ENCODE assay signal across 8 cellular contexts in the genomic region with DNA sequence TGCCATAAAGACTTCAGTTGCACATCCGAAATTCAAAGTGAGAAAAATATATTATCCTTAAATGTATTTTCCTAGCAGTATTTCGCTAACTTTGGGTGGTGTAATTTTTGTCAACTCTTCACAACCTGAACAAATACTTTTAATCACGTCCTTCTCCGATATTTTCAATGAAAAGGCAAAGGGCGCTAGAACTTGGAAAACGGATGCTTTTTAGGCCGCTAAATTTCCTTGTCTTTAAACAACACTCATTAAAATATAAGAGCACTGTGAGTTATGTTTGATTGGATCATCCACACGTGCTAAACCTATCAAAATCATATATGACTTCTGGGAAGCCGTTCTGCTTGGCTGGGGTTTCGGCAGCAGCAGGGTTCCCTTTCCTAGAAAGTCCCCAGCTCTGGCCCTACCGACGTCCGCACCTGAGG. TPM values are rescaled to one million over a fixed set of nuclear protein-coding genes. Genes with fewer than 3 reads are reported as not detected.
DNase-seq lines count a peak whose midpoint lies in the region; ATAC-seq and TF ChIP-seq lines count a peak whose summit lies in the region.

No MANE protein-coding gene starts in this region.

- intact Hi-C loops in activated naive CD4-positive, alpha-beta T cell treated with anti-CD3 and anti-CD28 coated beads for 36 hours (cut with micrococcal nuclease), result loop anchor here (1.0 to 5.0 kb wide), 7 partner anchors 46 to 1969 kb away; a partner anchor contains a TSS
- intact Hi-C loops in thyroid gland (cut with DNase I), result loop anchor here (5.0 to 10.0 kb wide), 2 partner anchors 152 to 229 kb away; a partner anchor contains a TSS

- H3K4me3 Mint-ChIP-seq in activated naive CD4-positive, alpha-beta T cell treated with anti-CD3 and anti-CD28 coated beads for 36 hours, result peak overlapping the region; percentile 100

- in situ Hi-C loops in GM13976 (cut with MboI; ENCODE audit: low sequenced_read_pairs, unreplicated experiment), result loop anchor here (25.0 kb wide), 1 partner anchor 229 kb away; a partner anchor contains a TSS

- no peak for DNase-seq in activated naive CD4-positive, alpha-beta T cell treated with anti-CD3 and anti-CD28 coated beads for 36 hours
- DNase-seq in activated naive CD4-positive, alpha-beta T cell treated with Interleukin-2 at 50 U/mL for 16 hours, result no peak
- DNase-seq in activated naive CD4-positive, alpha-beta T cell treated with anti-CD3 and anti-CD28 coated beads, Interleukin-2, amount 50 U/mL, for 72 hours (ENCODE audit: low spot score in 2 of 2), result no peak
- peak; percentile 78 for DNase-seq in kidney glomerular epithelial cell (lab: John Stamatoyannopoulos, UW)
- DNase-seq in thyroid gland, result no peak
- DNase-seq in activated CD8-positive, alpha-beta memory T cell treated with anti-CD3 and anti-CD28 coated beads, Interleukin-2, amount 50 U/mL, for 48 hours, result no peak
- DNase-seq in GM13976 (ENCODE audit: low spot score), result no peak

- CTCF ChIA-PET in activated naive CD4-positive, alpha-beta T cell treated with anti-CD3 and anti-CD28 coated beads for 36 hours (lab: Charles Lee), result interaction anchor here (0.6 to 2.1 kb wide), 5 partner anchors 28 to 375 kb away, joined by 3 to 6 read pairs (median 4); no protein-coding TSS in a partner anchor

- TF ChIP-seq CTCF in thyroid gland (IDR thresholded peaks at IDR 0.05) (peak in 1 of 6 experiments; percentile 3), GM13976 (IDR thresholded peaks at IDR 0.05; ENCODE audit: borderline replicate concordance, control extremely low read depth, extremely low read depth, insufficient read depth, missing control alignments) (no peak)

- no peak for TF ChIP-seq POLR2A in thyroid gland (IDR thresholded peaks at IDR 0.05)

- no peaks in the 10 kb centered on the region for H3K9me3 ChIP-seq in thyroid gland

- H3K9me3 Mint-ChIP-seq in activated naive CD4-positive, alpha-beta T cell treated with anti-CD3 and anti-CD28 coated beads for 36 hours, result peaks cover 3% of the 10 kb centered on the region
- H3K9me3 Mint-ChIP-seq in activated naive CD4-positive, alpha-beta T cell treated with anti-CD3 and anti-CD28 coated beads, Interleukin-2, amount 50 U/mL, for 72 hours, result peaks cover 0 to 3% of the 10 kb centered on the region in 2 donors

- WGBS in thyroid gland, 2 donors, result 41 to 45% methylated on average over 10 to 13 of the region's 13 CpGs

- H3K36me3 ChIP-seq in thyroid gland, result no peaks in the 10 kb centered on the region

- no peaks in the 10 kb centered on the region for H3K27me3 ChIP-seq in thyroid gland

- H3K4me3 ChIP-seq in thyroid gland (replicated peaks in 1 of 3), result peak overlapping the region; percentile 73 to 95 (median 81)

- peaks cover 11% of the 10 kb centered on the region for H3K36me3 Mint-ChIP-seq in activated naive CD4-positive, alpha-beta T cell treated with anti-CD3 and anti-CD28 coated beads for 36 hours (ENCODE audit: low read depth)
- peaks cover 26 to 36% of the 10 kb centered on the region in 2 donors for H3K36me3 Mint-ChIP-seq in activated naive CD4-positive, alpha-beta T cell treated with anti-CD3 and anti-CD28 coated beads, Interleukin-2, amount 50 U/mL, for 72 hours

- peaks cover 15% of the 10 kb centered on the region in 2 donors for H3K4me1 ChIP-seq in thyroid gland

- peak overlapping the region; percentile 48 to 89 (median 82) for H3K27ac ChIP-seq in thyroid gland

- no peak for ATAC-seq in activated naive CD4-positive, alpha-beta T cell treated with anti-CD3 and anti-CD28 coated beads, Interleukin-2, amount 50 U/mL, for 72 hours
- no peak for ATAC-seq in GM19455 (IDR thresholded peaks at IDR 0.05; ENCODE audit: unreplicated experiment)

- peaks cover 28% of the 10 kb centered on the region for H3K4me1 Mint-ChIP-seq in activated naive CD4-positive, alpha-beta T cell treated with anti-CD3 and anti-CD28 coated beads for 36 hours (ENCODE audit: low read depth)

- H3K27me3 Mint-ChIP-seq in activated naive CD4-positive, alpha-beta T cell treated with anti-CD3 and anti-CD28 coated beads for 36 hours (ENCODE audit: low read depth), result no peaks in the 10 kb centered on the region

- peak overlapping the region; percentile 98 for H3K27ac Mint-ChIP-seq in activated naive CD4-positive, alpha-beta T cell treated with anti-CD3 and anti-CD28 coated beads for 36 hours
- peak overlapping the region; percentile 95 to 100 for H3K27ac Mint-ChIP-seq in activated naive CD4-positive, alpha-beta T cell treated with anti-CD3 and anti-CD28 coated beads, Interleukin-2, amount 50 U/mL, for 72 hours

RNA-seq across cellular contexts. Expression of a gene that starts 0.5 kb away (rescaled TPM):
- total RNA-seq in activated naive CD4-positive, alpha-beta T cell treated with anti-CD3 and anti-CD28 coated beads for 36 hours, result 10 to 100 TPM; 20.6 to 21.5 TPM
- total RNA-seq in activated naive CD4-positive, alpha-beta T cell treated with anti-CD3 and anti-CD28 coated beads, Interleukin-2, amount 50 U/mL, for 72 hours, result 10 to 100 TPM; 24.6 to 39.8 TPM
- total RNA-seq in thyroid gland, result 10 to 100 TPM; 28.7 to 35.1 (median 31.7) TPM
